ENCODE assay signal across 22 cellular contexts in the genomic region with DNA sequence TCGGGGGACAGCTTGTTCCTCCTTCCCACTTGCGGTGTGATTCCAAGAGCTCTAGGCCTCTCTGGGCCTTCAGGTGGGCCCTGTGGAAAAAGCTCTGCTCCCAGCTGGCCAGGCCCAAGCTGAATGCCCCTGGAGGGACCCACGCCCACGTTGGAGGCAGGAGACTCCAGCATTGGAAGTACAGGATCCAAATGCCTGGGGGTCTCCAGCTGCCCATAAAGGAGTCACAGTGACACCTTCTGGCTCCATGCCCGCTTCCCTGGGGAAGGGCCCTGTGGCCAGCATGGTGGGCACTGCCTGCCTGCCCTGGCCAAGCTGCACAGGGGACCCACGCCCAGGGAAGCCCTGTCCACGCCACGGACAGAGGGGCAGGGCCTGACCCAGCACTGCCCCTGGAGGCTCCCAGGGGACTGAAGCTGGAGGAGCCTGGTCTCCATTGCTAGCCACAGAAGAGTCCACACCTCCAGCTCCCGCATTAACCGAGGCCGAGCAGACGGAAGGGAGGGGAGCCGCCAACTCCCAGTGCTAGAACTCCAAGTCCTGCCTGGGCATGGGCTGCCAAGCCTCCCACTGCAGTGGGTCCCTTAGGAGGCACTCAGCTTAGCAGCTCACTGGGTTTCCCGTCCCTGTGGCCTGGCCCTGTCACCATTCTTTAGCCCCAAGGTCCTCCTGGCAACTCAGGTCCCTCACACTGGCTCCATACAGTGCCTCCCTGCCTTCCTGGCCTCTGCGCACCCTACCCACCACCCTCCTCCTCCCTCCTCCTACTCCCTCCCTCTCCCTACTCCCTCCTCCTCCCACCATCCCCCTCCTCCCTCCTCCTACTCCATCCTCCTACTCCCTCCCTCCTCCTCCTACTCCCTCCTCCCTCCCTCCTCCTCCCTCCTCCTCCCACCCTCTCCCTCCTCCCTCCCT. TPM values are rescaled to one million over a fixed set of nuclear protein-coding genes. Genes with fewer than 3 reads are reported as not detected.
"Had no signal": no experiment of that assay in that cellular context is flagged by ENCODE, and none has a peak within 500 bp of the region (broad histone marks: within the 10 kb centered on the region; RNA-seq: fewer than 3 reads in every experiment).

No MANE protein-coding gene starts in this region.

- H3K27me3 Mint-ChIP-seq: central memory CD8-positive, alpha-beta T cell; stimulated activated naive CD8-positive, alpha-beta T cell treated with anti-CD3 and anti-CD28 coated beads, Interleukin-15, Interleukin-2, amounts not matched to agents 100 ng/mL and 50 ng/mL, for 24 hours; T-helper 17 cell had no signal

- H3K27ac Mint-ChIP-seq: activated naive CD4-positive, alpha-beta T cell treated with anti-CD3 and anti-CD28 coated beads for 36 hours; stimulated activated naive CD8-positive, alpha-beta T cell treated with anti-CD3 and anti-CD28 coated beads, Interleukin-15, Interleukin-2, amounts not matched to agents 100 ng/mL and 50 ng/mL, for 24 hours had no signal

- H3K9me3 ChIP-seq: colonic mucosa, right atrium auricular region, suprapubic skin, transverse colon had no signal

- H3K4me3 Mint-ChIP-seq: activated naive CD4-positive, alpha-beta T cell treated with anti-CD3 and anti-CD28 coated beads for 36 hours; activated T-cell treated with anti-CD3 and anti-CD28 coated beads, Interleukin-2, amount 50 U/mL, for 4 hours; central memory CD8-positive, alpha-beta T cell; stimulated activated naive CD8-positive, alpha-beta T cell treated with anti-CD3 and anti-CD28 coated beads, Interleukin-15, Interleukin-2, amounts not matched to agents 100 ng/mL and 50 ng/mL, for 24 hours; T-helper 17 cell had no signal

- DNase-seq: activated CD4-positive, alpha-beta T cell treated with anti-CD3 and anti-CD28 coated beads, Interleukin-2, amount 50 U/mL, for 1 hour; activated CD4-positive, CD25-positive, alpha-beta regulatory T cell treated with anti-CD3 and anti-CD28 coated beads, Interleukin-2, amount 50 U/mL, for 72 hours; activated CD8-positive, alpha-beta memory T cell treated with anti-CD3 and anti-CD28 coated beads, Interleukin-2, amount 50 U/mL, for 4 hours; activated naive CD4-positive, alpha-beta T cell treated with anti-CD3 and anti-CD28 coated beads for 36 hours; activated T-cell treated with anti-CD3 and anti-CD28 coated beads, Interleukin-2, amount 50 U/mL, for 4 hours; aorta; brain microvascular endothelial cell; colonic mucosa; erythroblast; foreskin melanocyte; hypothalamus; islet precursor cell; T-helper 17 cell; transverse colon had no signal

- FAIRE-seq: endometrium had no signal

- H3K27me3 ChIP-seq: brain microvascular endothelial cell, colonic mucosa, right atrium auricular region, suprapubic skin, transverse colon had no signal

- ATAC-seq: activated T-cell treated with anti-CD3 and anti-CD28 coated beads, Interleukin-2, amount 50 U/mL, for 4 hours; left lobe of liver; T-helper 17 cell had no signal

- H3K9me3 Mint-ChIP-seq: activated naive CD4-positive, alpha-beta T cell treated with anti-CD3 and anti-CD28 coated beads for 36 hours; activated T-cell treated with anti-CD3 and anti-CD28 coated beads, Interleukin-2, amount 50 U/mL, for 4 hours; central memory CD8-positive, alpha-beta T cell; stimulated activated naive CD8-positive, alpha-beta T cell treated with anti-CD3 and anti-CD28 coated beads, Interleukin-15, Interleukin-2, amounts not matched to agents 100 ng/mL and 50 ng/mL, for 24 hours had no signal

- H3K4me3 ChIP-seq: colonic mucosa, right atrium auricular region, skin epidermis, suprapubic skin, transverse colon had no signal

- H3K36me3 ChIP-seq: brain microvascular endothelial cell, colonic mucosa, right atrium auricular region, suprapubic skin, transverse colon had no signal

- H3K4me1 ChIP-seq: colonic mucosa, right atrium auricular region had no signal

- H3K27ac ChIP-seq: brain microvascular endothelial cell, colonic mucosa, right atrium auricular region, suprapubic skin, transverse colon, VCaP had no signal

RNA-seq across cellular contexts. Expression of gene WNT9A, which starts 41.9 kb away (rescaled TPM):
- total RNA-seq: activated naive CD4-positive, alpha-beta T cell treated with anti-CD3 and anti-CD28 coated beads for 36 hours had no signal
